In the genomic region with DNA sequence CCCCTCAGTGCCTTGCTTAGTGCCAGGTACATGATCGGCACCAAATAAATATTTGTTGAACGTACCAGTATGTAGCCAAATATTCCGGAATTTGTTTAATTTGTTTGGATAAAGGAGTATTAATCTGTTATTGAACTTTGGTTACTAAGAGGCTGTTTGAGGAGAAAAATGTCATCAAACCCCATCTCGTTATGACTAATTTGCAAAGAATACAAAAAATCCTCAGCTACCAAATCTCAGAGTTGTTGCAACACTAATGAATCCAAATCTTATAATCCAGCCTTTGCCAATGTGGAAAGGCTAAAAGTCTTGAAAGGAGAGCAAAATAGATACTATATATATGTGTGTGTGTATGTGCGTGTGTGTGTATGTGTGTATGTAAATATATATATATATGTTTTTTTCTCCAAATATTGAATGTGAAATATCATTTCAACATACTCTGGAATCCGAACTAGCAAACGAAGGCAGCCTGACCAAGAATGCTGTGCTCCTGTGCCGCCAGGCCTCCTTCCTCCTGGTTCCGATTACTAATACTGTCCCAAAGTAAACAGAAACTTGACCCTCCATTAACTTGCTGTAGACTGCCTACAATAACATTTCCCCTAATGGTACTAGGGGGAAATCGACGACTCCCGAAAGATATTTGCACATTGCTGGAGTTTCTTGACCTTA, we compare ENCODE assay signal across 14 cellular contexts.
A peak's percentile ranks its signal among the peaks of the same experiment; 100 is the strongest.
DNase-seq lines count a peak whose midpoint lies in the region; ATAC-seq and TF ChIP-seq lines count a peak whose summit lies in the region.
"Had no signal": no experiment of that assay in that cellular context is flagged by ENCODE, and none has a peak within 500 bp of the region (broad histone marks: within the 10 kb centered on the region; RNA-seq: fewer than 3 reads in every experiment).

No MANE protein-coding gene starts in this region.

- no peak overlapping the region for H2BK5ac ChIP-seq in mesenchymal stem cell (ENCODE audit: low read depth, low read length, poor library complexity, severe bottlenecking)

- no peak overlapping the region for H3K18ac ChIP-seq in mesenchymal stem cell (ENCODE audit: low read depth in 1 of 2, low read length in 2 of 2)

- H3K4me3 ChIP-seq in AG04450 (ENCODE audit: low read depth, low read length) = no peak overlapping the region
- no peak overlapping the region for H3K4me3 ChIP-seq in brain microvascular endothelial cell (ENCODE audit: low read depth, low read length)
- H3K4me3 ChIP-seq in mesenchymal stem cell (ENCODE audit: insufficient read depth in 1 of 2, low read depth in 1 of 2, low read length in 2 of 2) = no peak overlapping the region
- H3K4me3 ChIP-seq in suprapubic skin = no peak overlapping the region
- H3K4me3 ChIP-seq: neural progenitor cell, SJSA1 had no signal

- TF ChIP-seq POLR2A in suprapubic skin (IDR thresholded peaks at IDR 0.05) = no peak

- no peaks in the 10 kb centered on the region for H3K27me3 ChIP-seq in AG04450 (ENCODE audit: control insufficient read depth, insufficient read depth, low read length)
- no peaks in the 10 kb centered on the region for H3K27me3 ChIP-seq in brain microvascular endothelial cell (replicated peaks)
- H3K27me3 ChIP-seq in mesenchymal stem cell (ENCODE audit: control insufficient read depth in 1 of 2, insufficient read depth in 1 of 2, low read length in 2 of 2) = no peaks in the 10 kb centered on the region
- H3K27me3 ChIP-seq in suprapubic skin = no peaks in the 10 kb centered on the region
- H3K27me3 ChIP-seq: neural progenitor cell, SJSA1 had no signal

- no peaks in the 10 kb centered on the region for H3K79me1 ChIP-seq in mesenchymal stem cell (replicated peaks; ENCODE audit: low read length, poor library complexity, severe bottlenecking)

- H2AK5ac ChIP-seq in mesenchymal stem cell (ENCODE audit: low read length, severe bottlenecking) = no peak overlapping the region

- peak overlapping the region in 1 of 2 experiments; percentile 93 for H2BK12ac ChIP-seq in mesenchymal stem cell (ENCODE audit: low read length in 2 of 2)

- TF ChIP-seq EP300 in suprapubic skin (IDR thresholded peaks at IDR 0.05) = no peak

- in situ Hi-C loops in brain microvascular endothelial cell (cut with HindIII; ENCODE audit: low pct_ligation_motif_present, low sequenced_read_pairs) = no loop called here

- H3K14ac ChIP-seq in mesenchymal stem cell (ENCODE audit: low read length in 2 of 2) = no peak overlapping the region

- H3K9me3 ChIP-seq in AG04450 (ENCODE audit: control insufficient read depth, insufficient read depth, low read length) (no peaks in the 10 kb centered on the region), mesenchymal stem cell (ENCODE audit: control insufficient read depth, low read length) (no peaks in the 10 kb centered on the region), suprapubic skin (no peaks in the 10 kb centered on the region)
- H3K9me3 ChIP-seq: SJSA1 had no signal

- ATAC-seq in HG03342 (IDR thresholded peaks at IDR 0.05; ENCODE audit: unreplicated experiment) = no peak
- ATAC-seq: stimulated activated naive CD8-positive, alpha-beta T cell treated with anti-CD3 and anti-CD28 coated beads, Interleukin-15, amount 100 ng/mL, for 72 hours had no signal

- no peak overlapping the region for H2BK15ac ChIP-seq in mesenchymal stem cell (ENCODE audit: low read depth, poor library complexity, severe bottlenecking)

- DNase-seq in AG04450 (ENCODE audit: low read depth, low spot score) (peak; percentile 54), HT-29 (ENCODE audit: low spot score) (peak; percentile 79), brain microvascular endothelial cell (peak; percentile 45), mesenchymal stem cell (peak; percentile 73), suprapubic skin (ENCODE audit: low spot score in 2 of 2) (no peak), activated gamma-delta T cell (lab: John Stamatoyannopoulos, UW) (no peak), HuH-7.5 (ENCODE audit: low spot score) (no peak)
- DNase-seq: activated naive CD4-positive, alpha-beta T cell treated with anti-CD3 and anti-CD28 coated beads for 36 hours; AML-193; stimulated activated CD4-positive, alpha-beta T cell treated with anti-CD3 and anti-CD28 coated beads, Interleukin-2, amount 100 ng/mL, for 24 hours; stimulated activated naive CD8-positive, alpha-beta T cell treated with anti-CD3 and anti-CD28 coated beads, Interleukin-15, amount 100 ng/mL, for 72 hours had no signal

- 30% methylated on average over 10 of the region's 12 CpGs for WGBS in mesenchymal stem cell
- 69% methylated on average over 12 of the region's 12 CpGs for WGBS in suprapubic skin

- POLR2A ChIA-PET in AG04450 (lab: Yijun Ruan, JAX) = interaction anchor here (0.5 kb wide), 1 partner anchor 34 kb away, joined by 8 read pairs; no protein-coding TSS in a partner anchor

- H3K27ac ChIP-seq in AG04450 (ENCODE audit: low read depth, low read length) = no peak overlapping the region
- H3K27ac ChIP-seq in brain microvascular endothelial cell = no peak overlapping the region
- peak overlapping the region; percentile 32 for H3K27ac ChIP-seq in mesenchymal stem cell (ENCODE audit: low read length, poor library complexity, severe bottlenecking)
- no peak overlapping the region for H3K27ac ChIP-seq in suprapubic skin
- H3K27ac ChIP-seq: neural progenitor cell, SJSA1 had no signal

- H4K8ac ChIP-seq in mesenchymal stem cell (ENCODE audit: low read length) = no peak overlapping the region

- no peak overlapping the region for H2BK120ac ChIP-seq in mesenchymal stem cell (ENCODE audit: low read depth, low read length)

- no peak overlapping the region for H3K9ac ChIP-seq in mesenchymal stem cell (ENCODE audit: low read length)
- H3K9ac ChIP-seq: neural progenitor cell had no signal

- no peaks in the 10 kb centered on the region for H3K36me3 ChIP-seq in brain microvascular endothelial cell (replicated peaks)
- no peaks in the 10 kb centered on the region for H3K36me3 ChIP-seq in mesenchymal stem cell (ENCODE audit: control insufficient read depth in 1 of 2, insufficient read depth in 2 of 2, low read depth in 1 of 2, low read length in 2 of 2)
- H3K36me3 ChIP-seq in suprapubic skin = no peaks in the 10 kb centered on the region
- H3K36me3 ChIP-seq: neural progenitor cell, SJSA1 had no signal

- H3K4me1 ChIP-seq in mesenchymal stem cell (ENCODE audit: control insufficient read depth, insufficient read depth, low read depth, low read length) (peaks cover 1% of the 10 kb centered on the region), suprapubic skin (peaks cover 10% of the 10 kb centered on the region)
- H3K4me1 ChIP-seq: SJSA1 had no signal

- CTCF ChIA-PET in AG04450 (lab: Charles Lee) = no interaction called here

- TF ChIP-seq CTCF in AG04450 (IDR thresholded peaks at IDR 0.05; ENCODE audit: low read depth, low read length) = no peak
- TF ChIP-seq CTCF in brain microvascular endothelial cell (IDR thresholded peaks at IDR 0.05; ENCODE audit: low read depth, low read length, missing control alignments) = no peak
- TF ChIP-seq CTCF in suprapubic skin (IDR thresholded peaks at IDR 0.05) = no peak

- no peak overlapping the region for H3K4ac ChIP-seq in mesenchymal stem cell (ENCODE audit: low read depth in 1 of 2, low read length in 2 of 2)

- H2AFZ ChIP-seq in mesenchymal stem cell (ENCODE audit: low read depth, low read length) = peak overlapping the region; percentile 53
- H2AFZ ChIP-seq: neural progenitor cell had no signal

- no peak overlapping the region for H3K4me2 ChIP-seq in mesenchymal stem cell (ENCODE audit: low read length, poor library complexity, severe bottlenecking)
- H3K4me2 ChIP-seq: neural progenitor cell had no signal

- no peak overlapping the region for H3K23ac ChIP-seq in mesenchymal stem cell (ENCODE audit: low read length in 2 of 2)

- no peak overlapping the region for H4K91ac ChIP-seq in mesenchymal stem cell (ENCODE audit: low read length)

Comparison
In these comparisons a context has a peak if more than half of its experiments do, and no peak if none do; other contexts are left out.
1. DNase-seq: peak in AG04450 (single experiment), HT-29 (single experiment), brain microvascular endothelial cell (single experiment) and mesenchymal stem cell (single experiment); none in suprapubic skin (0 of 2), activated gamma-delta T cell (single experiment) and HuH-7.5 (single experiment).